1 cellular context compared by ENCODE assay signal in genomic region chr16:53091508-53092211, GRCh38.
A peak's percentile ranks its signal among the peaks of the same experiment; 100 is the strongest.
TF ChIP-seq lines count a peak whose summit lies in the region.

No MANE protein-coding gene starts in this region.

TF ChIP-seq in WTC11, 78 proteins besides CTCF, POLR2A, EP300 and RAD21 (continued from another document):
- TF ChIP-seq, protein P1, sequence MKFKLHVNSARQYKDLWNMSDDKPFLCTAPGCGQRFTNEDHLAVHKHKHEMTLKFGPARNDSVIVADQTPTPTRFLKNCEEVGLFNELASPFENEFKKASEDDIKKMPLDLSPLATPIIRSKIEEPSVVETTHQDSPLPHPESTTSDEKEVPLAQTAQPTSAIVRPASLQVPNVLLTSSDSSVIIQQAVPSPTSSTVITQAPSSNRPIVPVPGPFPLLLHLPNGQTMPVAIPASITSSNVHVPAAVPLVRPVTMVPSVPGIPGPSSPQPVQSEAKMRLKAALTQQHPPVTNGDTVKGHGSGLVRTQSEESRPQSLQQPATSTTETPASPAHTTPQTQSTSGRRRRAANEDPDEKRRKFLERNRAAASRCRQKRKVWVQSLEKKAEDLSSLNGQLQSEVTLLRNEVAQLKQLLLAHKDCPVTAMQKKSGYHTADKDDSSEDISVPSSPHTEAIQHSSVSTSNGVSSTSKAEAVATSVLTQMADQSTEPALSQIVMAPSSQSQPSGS (CRISPR knock-in tag; IDR thresholded peaks at IDR 0.05; ENCODE audit: borderline replicate concordance, low read depth), result no peak
- no peak for TF ChIP-seq STAT6 (CRISPR knock-in tag; conservative IDR thresholded peaks at IDR 0.05; ENCODE audit: low read depth)
- TF ChIP-seq E2F4 (CRISPR knock-in tag; IDR thresholded peaks at IDR 0.05; ENCODE audit: borderline replicate concordance, low read depth), result no peak
- TF ChIP-seq OVOL2 (CRISPR knock-in tag; IDR thresholded peaks at IDR 0.05; ENCODE audit: borderline replicate concordance), result no peak
- TF ChIP-seq, protein P2, sequence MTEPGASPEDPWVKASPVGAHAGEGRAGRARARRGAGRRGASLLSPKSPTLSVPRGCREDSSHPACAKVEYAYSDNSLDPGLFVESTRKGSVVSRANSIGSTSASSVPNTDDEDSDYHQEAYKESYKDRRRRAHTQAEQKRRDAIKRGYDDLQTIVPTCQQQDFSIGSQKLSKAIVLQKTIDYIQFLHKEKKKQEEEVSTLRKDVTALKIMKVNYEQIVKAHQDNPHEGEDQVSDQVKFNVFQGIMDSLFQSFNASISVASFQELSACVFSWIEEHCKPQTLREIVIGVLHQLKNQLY (CRISPR knock-in tag; IDR thresholded peaks at IDR 0.05), result no peak
- TF ChIP-seq ZBTB43 (CRISPR knock-in tag; IDR thresholded peaks at IDR 0.05), result no peak
- TF ChIP-seq GABPB1 (CRISPR knock-in tag; IDR thresholded peaks at IDR 0.05), result no peak
- no peak for TF ChIP-seq ZNF121 (CRISPR knock-in tag; IDR thresholded peaks at IDR 0.05)
- TF ChIP-seq, protein P3, sequence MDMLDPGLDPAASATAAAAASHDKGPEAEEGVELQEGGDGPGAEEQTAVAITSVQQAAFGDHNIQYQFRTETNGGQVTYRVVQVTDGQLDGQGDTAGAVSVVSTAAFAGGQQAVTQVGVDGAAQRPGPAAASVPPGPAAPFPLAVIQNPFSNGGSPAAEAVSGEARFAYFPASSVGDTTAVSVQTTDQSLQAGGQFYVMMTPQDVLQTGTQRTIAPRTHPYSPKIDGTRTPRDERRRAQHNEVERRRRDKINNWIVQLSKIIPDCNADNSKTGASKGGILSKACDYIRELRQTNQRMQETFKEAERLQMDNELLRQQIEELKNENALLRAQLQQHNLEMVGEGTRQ (CRISPR knock-in tag; IDR thresholded peaks at IDR 0.05), result peak; percentile 91
- TF ChIP-seq NR2C2 (CRISPR knock-in tag; IDR thresholded peaks at IDR 0.05), result no peak
- no peak for TF ChIP-seq KAT7 (CRISPR knock-in tag; IDR thresholded peaks at IDR 0.05; ENCODE audit: borderline replicate concordance)
- TF ChIP-seq ESRRA (CRISPR knock-in tag; IDR thresholded peaks at IDR 0.05; ENCODE audit: borderline replicate concordance), result no peak
- TF ChIP-seq NR1H2 (CRISPR knock-in tag; IDR thresholded peaks at IDR 0.05), result no peak
- TF ChIP-seq HMGA2 (CRISPR knock-in tag; IDR thresholded peaks at IDR 0.05), result no peak
- TF ChIP-seq ZNF425 (CRISPR knock-in tag; conservative IDR thresholded peaks at IDR 0.05), result no peak
- TF ChIP-seq SP1 (CRISPR knock-in tag; conservative IDR thresholded peaks at IDR 0.05), result no peak
- TF ChIP-seq USF1 (CRISPR knock-in tag; IDR thresholded peaks at IDR 0.05), result peak; percentile 89
- TF ChIP-seq CREB1 (CRISPR knock-in tag; IDR thresholded peaks at IDR 0.05), result no peak
- TF ChIP-seq PREB (CRISPR knock-in tag; IDR thresholded peaks at IDR 0.05; ENCODE audit: borderline replicate concordance), result no peak
- TF ChIP-seq IRF2 (CRISPR knock-in tag; IDR thresholded peaks at IDR 0.05; ENCODE audit: borderline replicate concordance, low read depth), result no peak
- no peak for TF ChIP-seq AR (CRISPR knock-in tag; IDR thresholded peaks at IDR 0.05)
- TF ChIP-seq ETV6 (CRISPR knock-in tag; IDR thresholded peaks at IDR 0.05), result no peak
- TF ChIP-seq, protein P4, sequence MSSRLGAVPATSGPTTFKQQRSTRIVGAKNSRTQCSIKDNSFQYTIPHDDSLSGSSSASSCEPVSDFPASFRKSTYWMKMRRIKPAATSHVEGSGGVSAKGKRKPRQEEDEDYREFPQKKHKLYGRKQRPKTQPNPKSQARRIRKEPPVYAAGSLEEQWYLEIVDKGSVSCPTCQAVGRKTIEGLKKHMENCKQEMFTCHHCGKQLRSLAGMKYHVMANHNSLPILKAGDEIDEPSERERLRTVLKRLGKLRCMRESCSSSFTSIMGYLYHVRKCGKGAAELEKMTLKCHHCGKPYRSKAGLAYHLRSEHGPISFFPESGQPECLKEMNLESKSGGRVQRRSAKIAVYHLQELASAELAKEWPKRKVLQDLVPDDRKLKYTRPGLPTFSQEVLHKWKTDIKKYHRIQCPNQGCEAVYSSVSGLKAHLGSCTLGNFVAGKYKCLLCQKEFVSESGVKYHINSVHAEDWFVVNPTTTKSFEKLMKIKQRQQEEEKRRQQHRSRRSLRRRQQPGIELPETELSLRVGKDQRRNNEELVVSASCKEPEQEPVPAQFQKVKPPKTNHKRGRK (CRISPR knock-in tag; IDR thresholded peaks at IDR 0.05; ENCODE audit: borderline replicate concordance), result peak; percentile 93
TF ChIP-seq in WTC11: peak in this region for 3.
